In the genomic region with DNA sequence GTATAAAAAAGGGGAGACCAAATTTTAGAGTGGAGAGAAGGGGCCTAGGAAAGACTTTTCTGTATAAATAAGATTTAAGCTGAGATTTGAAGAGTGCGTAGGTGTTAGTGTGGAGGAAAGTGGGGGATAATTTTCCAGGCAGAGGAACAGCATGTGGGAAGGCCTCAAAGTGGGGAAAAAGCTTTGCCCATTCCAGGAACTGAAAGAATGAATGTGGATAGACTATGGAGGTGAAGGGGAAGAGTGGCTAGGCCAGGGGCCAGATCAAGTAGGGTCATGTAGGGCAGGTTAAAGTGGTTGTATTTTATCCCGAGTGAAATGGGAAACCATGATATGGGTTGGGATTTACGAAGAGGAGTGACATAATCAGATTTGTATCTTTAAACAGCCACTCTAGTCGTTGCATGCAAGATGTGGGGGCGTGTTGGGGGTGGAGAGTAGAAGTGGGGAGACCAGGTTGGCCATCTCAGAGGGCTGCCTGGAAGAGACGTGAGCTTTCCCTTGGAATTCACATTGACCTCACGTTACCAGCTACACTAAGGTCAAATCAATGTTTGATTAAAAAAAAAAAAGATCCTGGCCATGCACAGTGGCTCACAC, we compare ENCODE assay signal across 18 cellular contexts.
"Had no signal": no experiment of that assay in that cellular context is flagged by ENCODE, and none has a peak within 500 bp of the region (broad histone marks: within the 10 kb centered on the region; RNA-seq: fewer than 3 reads in every experiment).

No MANE protein-coding gene starts in this region.

- ATAC-seq: lower lobe of right lung; naive thymus-derived CD4-positive, alpha-beta T cell; right lobe of liver had no signal

- H3K4me3 ChIP-seq: lower lobe of right lung, right lobe of liver, skin epidermis, testis, upper lobe of left lung had no signal

- H3K9me3 Mint-ChIP-seq: activated CD4-positive, alpha-beta memory T cell treated with anti-CD3 and anti-CD28 coated beads for 36 hours; activated naive CD4-positive, alpha-beta T cell treated with anti-CD3 and anti-CD28 coated beads for 36 hours; activated naive CD8-positive, alpha-beta T cell treated with anti-CD3 and anti-CD28 coated beads, Interleukin-2, amount 10 ng/mL, durations not matched to agents 7 days and 5 days; naive thymus-derived CD4-positive, alpha-beta T cell had no signal

- H3K9me3 ChIP-seq: lower lobe of right lung, right lobe of liver, testis, upper lobe of left lung had no signal

- H3K27me3 Mint-ChIP-seq: activated CD4-positive, alpha-beta memory T cell treated with anti-CD3 and anti-CD28 coated beads for 36 hours; activated naive CD8-positive, alpha-beta T cell treated with anti-CD3 and anti-CD28 coated beads, Interleukin-2, amount 10 ng/mL, durations not matched to agents 7 days and 5 days had no signal

- H3K27ac Mint-ChIP-seq: activated CD4-positive, alpha-beta memory T cell treated with anti-CD3 and anti-CD28 coated beads for 36 hours; activated naive CD4-positive, alpha-beta T cell treated with anti-CD3 and anti-CD28 coated beads for 36 hours; activated naive CD8-positive, alpha-beta T cell treated with anti-CD3 and anti-CD28 coated beads, Interleukin-2, amount 10 ng/mL, durations not matched to agents 7 days and 5 days had no signal

- H3K4me3 Mint-ChIP-seq: activated CD4-positive, alpha-beta memory T cell treated with anti-CD3 and anti-CD28 coated beads for 36 hours; activated naive CD4-positive, alpha-beta T cell treated with anti-CD3 and anti-CD28 coated beads for 36 hours; activated naive CD8-positive, alpha-beta T cell treated with anti-CD3 and anti-CD28 coated beads, Interleukin-2, amount 10 ng/mL, durations not matched to agents 7 days and 5 days had no signal

- FAIRE-seq: kidney had no signal

- H3K27me3 ChIP-seq: right lobe of liver, testis, upper lobe of left lung had no signal

- H3K27ac ChIP-seq: lower lobe of right lung, parathyroid adenoma, right lobe of liver, skin epidermis, testis, upper lobe of left lung had no signal

- H2AFZ ChIP-seq: parathyroid adenoma had no signal

- H3K9ac ChIP-seq: parathyroid adenoma had no signal

- DNase-seq: activated CD4-positive, alpha-beta memory T cell treated with anti-CD3 and anti-CD28 coated beads for 36 hours; activated CD4-positive, alpha-beta T cell treated with anti-CD3 and anti-CD28 coated beads for 48 hours; activated effector memory CD4-positive, alpha-beta T cell treated with Interleukin-2 at 50 U/mL for 16 hours; activated naive CD4-positive, alpha-beta T cell treated with anti-CD3 and anti-CD28 coated beads for 36 hours; activated naive CD8-positive, alpha-beta T cell treated with anti-CD3 and anti-CD28 coated beads, Interleukin-2, amount 10 ng/mL, durations not matched to agents 7 days and 5 days; activated T-cell treated with anti-CD3 and anti-CD28 coated beads, Interleukin-2, amount 50 U/mL, for 48 hours; amniotic stem cell; erythroblast; foreskin fibroblast; kidney; lower lobe of right lung; naive thymus-derived CD4-positive, alpha-beta T cell; right lobe of liver; stimulated activated CD4-positive, alpha-beta T cell treated with anti-CD3 and anti-CD28 coated beads, Interleukin-1b, Interleukin-23, amount 100 ng/mL, for 48 hours; testis; upper lobe of left lung had no signal
